ENCODE assay signal across 8 cellular contexts in the genomic region with DNA sequence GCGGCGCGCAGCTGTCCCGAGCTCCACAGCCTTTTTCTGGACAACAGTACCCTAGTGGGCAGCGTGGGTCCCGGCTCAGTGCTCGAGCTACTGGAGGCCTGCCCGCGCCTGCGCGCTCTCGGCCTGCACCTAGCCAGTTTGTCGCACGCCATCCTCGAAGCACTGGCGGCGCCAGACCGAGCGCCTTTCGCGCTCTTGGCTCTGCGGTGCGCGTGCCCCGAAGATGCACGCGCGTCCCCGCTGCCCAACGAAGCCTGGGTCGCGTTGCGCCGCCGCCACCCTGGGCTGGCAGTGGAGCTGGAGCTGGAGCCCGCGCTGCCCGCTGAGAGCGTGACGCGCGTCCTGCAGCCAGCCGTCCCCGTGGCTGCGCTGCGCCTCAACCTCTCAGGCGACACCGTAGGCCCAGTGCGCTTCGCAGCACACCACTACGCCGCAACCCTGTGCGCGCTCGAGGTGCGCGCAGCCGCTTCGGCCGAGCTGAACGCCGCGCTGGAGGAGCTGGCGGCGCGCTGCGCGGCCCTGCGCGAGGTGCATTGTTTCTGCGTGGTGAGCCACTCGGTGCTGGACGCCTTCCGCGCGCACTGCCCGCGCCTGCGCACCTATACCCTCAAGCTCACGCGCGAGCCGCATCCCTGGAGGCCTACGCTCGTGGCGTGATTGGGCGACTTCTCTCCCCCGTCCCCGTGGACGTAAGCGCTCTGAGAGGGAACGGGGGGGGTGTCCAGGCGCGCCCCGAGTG. TPM values are rescaled to one million over a fixed set of nuclear protein-coding genes. Genes with fewer than 3 reads are reported as not detected.
A peak's percentile ranks its signal among the peaks of the same experiment; 100 is the strongest.
DNase-seq lines count a peak whose midpoint lies in the region; ATAC-seq and TF ChIP-seq lines count a peak whose summit lies in the region.

No MANE protein-coding gene starts in this region.

- intact Hi-C loops in gastrocnemius medialis (cut with DNase I; ENCODE audit: low total_unique reads): loop anchor here (2.0 to 5.0 kb wide), 2 partner anchors 84 to 213 kb away; a partner anchor contains a TSS

- H3K27me3 ChIP-seq in CD8-positive, alpha-beta memory T cell (ENCODE audit: insufficient read depth, low read length, poor library complexity, severe bottlenecking): peaks cover 55% of the 10 kb centered on the region
- H3K27me3 ChIP-seq in adipocyte (replicated peaks; ENCODE audit: control insufficient read depth, insufficient read depth, low read length) (peaks cover 5% of the 10 kb centered on the region), gastrocnemius medialis (no peaks in the 10 kb centered on the region)

- no peaks in the 10 kb centered on the region for H3K36me3 ChIP-seq in CD8-positive, alpha-beta memory T cell (ENCODE audit: insufficient read depth, low read length)
- H3K36me3 ChIP-seq in adipocyte (ENCODE audit: control insufficient read depth, insufficient read depth, low read length, severe bottlenecking) (no peaks in the 10 kb centered on the region), gastrocnemius medialis (no peaks in the 10 kb centered on the region)

- TF ChIP-seq POLR2A in gastrocnemius medialis (IDR thresholded peaks at IDR 0.05): peak; percentile 55 to 63

- CTCF ChIA-PET in CD8-positive, alpha-beta memory T cell (lab: Charles Lee): interaction anchor here (0.7 to 17.6 kb wide), 7 partner anchors 10 to 146 kb away, joined by 3 to 205 read pairs (median 5); a partner anchor contains a TSS

- H3K4me3 Mint-ChIP-seq in CD8-positive, alpha-beta memory T cell: peak overlapping the region; percentile 41 to 78 (median 60)

- H3K27ac ChIP-seq in CD8-positive, alpha-beta memory T cell (ENCODE audit: low read depth, low read length): no peak overlapping the region
- H3K27ac ChIP-seq in gastrocnemius medialis: peak overlapping the region; percentile 93 to 100 (median 95)

- peaks cover 56% of the 10 kb centered on the region for H3K4me1 ChIP-seq in CD8-positive, alpha-beta memory T cell (ENCODE audit: insufficient read depth, low read length)
- H3K4me1 ChIP-seq in adipocyte (ENCODE audit: control insufficient read depth, insufficient read depth, low read length) (peaks cover 24% of the 10 kb centered on the region), gastrocnemius medialis (peaks cover 49 to 51% of the 10 kb centered on the region in 2 donors)

- POLR2A ChIA-PET in CD8-positive, alpha-beta memory T cell (lab: Charles Lee): interaction anchor here (0.7 to 2.6 kb wide), 5 partner anchors 11 to 775 kb away, joined by 3 to 9 read pairs (median 3); a partner anchor contains a TSS

- peaks cover 0 to 13% (median 0%) of the 10 kb centered on the region in 3 donors for H3K36me3 Mint-ChIP-seq in CD8-positive, alpha-beta memory T cell

- in situ Hi-C loops in gastrocnemius medialis (cut with MboI; ENCODE audit: low sequenced_read_pairs in 4 of 4): no loop called here

- peaks cover 0 to 1% (median 0%) of the 10 kb centered on the region in 5 donors for H3K9me3 Mint-ChIP-seq in CD8-positive, alpha-beta memory T cell

- peak in 3 of 5 donors; percentile 10 to 54 (median 25) for DNase-seq in CD8-positive, alpha-beta memory T cell
- DNase-seq in NCI-H1694 treated with DMSO at 0.1 percent for 48 hours (lab: John Stamatoyannopoulos, UW): peak; percentile 25
- peak; percentile 54 for DNase-seq in adipocyte (ENCODE audit: low read depth)
- DNase-seq in hypothalamus (lab: John Stamatoyannopoulos, UW): peak in 40 of 51 donors; percentile 20 to 86 (median 58)
- peak in 1 of 2 donors; percentile 78 for DNase-seq in gastrocnemius medialis

- peaks cover 25 to 62% (median 30%) of the 10 kb centered on the region in 3 donors for H3K4me1 Mint-ChIP-seq in CD8-positive, alpha-beta memory T cell

- peaks cover 52 to 54% of the 10 kb centered on the region in 2 donors for H3K27me3 Mint-ChIP-seq in CD8-positive, alpha-beta memory T cell

- peak in 1 of 5 experiments; percentile 19 for TF ChIP-seq CTCF in gastrocnemius medialis (IDR thresholded peaks at IDR 0.05 in 4 of 5, conservative IDR thresholded peaks at IDR 0.05 in 1 of 5)

- H3K9ac ChIP-seq in adipocyte (ENCODE audit: low read length): no peak overlapping the region

- peak; percentile 4 to 14 for ATAC-seq in gastrocnemius medialis
- ATAC-seq in HG03354 (IDR thresholded peaks at IDR 0.05; ENCODE audit: poor library complexity, severe bottlenecking, unreplicated experiment): no peak
- ATAC-seq in HG02763 (IDR thresholded peaks at IDR 0.05; ENCODE audit: unreplicated experiment): no peak
- ATAC-seq in GM21367 (IDR thresholded peaks at IDR 0.05; ENCODE audit: unreplicated experiment): no peak

- H3K9me3 ChIP-seq in CD8-positive, alpha-beta memory T cell (ENCODE audit: low read length): no peaks in the 10 kb centered on the region
- H3K9me3 ChIP-seq in adipocyte (ENCODE audit: control insufficient read depth, low read length) (no peaks in the 10 kb centered on the region), gastrocnemius medialis (no peaks in the 10 kb centered on the region)

- H3K27ac Mint-ChIP-seq in CD8-positive, alpha-beta memory T cell: peak overlapping the region in 1 of 8 donors; percentile 48

- H3K4me3 ChIP-seq in CD8-positive, alpha-beta memory T cell (ENCODE audit: low read length): peak overlapping the region; percentile 32
- peak overlapping the region; percentile 23 for H3K4me3 ChIP-seq in adipocyte (ENCODE audit: low read length)
- H3K4me3 ChIP-seq in gastrocnemius medialis: peak overlapping the region; percentile 52 to 73 (median 65)

RNA-seq across cellular contexts. Expression of a gene that starts 1.2 kb away (rescaled TPM):
- 10 to 100 TPM; 11.6 to 13.3 TPM for total RNA-seq in CD8-positive, alpha-beta memory T cell
- not detected for polyA plus RNA-seq in CD8-positive, alpha-beta memory T cell
- total RNA-seq in gastrocnemius medialis: 100 to 1,000 TPM in 1 of 4 donors, 10 to 100 TPM in 2, 1 to 10 TPM in 1; 9.0 to 111 (median 29.7) TPM

RNA-seq across cellular contexts. Expression of a gene that starts 3.6 kb away (rescaled TPM):
- 10 to 100 TPM; 10.5 to 14.3 TPM for total RNA-seq in CD8-positive, alpha-beta memory T cell
- polyA plus RNA-seq in CD8-positive, alpha-beta memory T cell: 11.6 TPM
- 10 to 100 TPM in 3 of 4 donors, 1 to 10 TPM in 1; 7.0 to 16.3 (median 14.3) TPM for total RNA-seq in gastrocnemius medialis

RNA-seq across cellular contexts. Expression of a gene that starts 3.6 kb away (rescaled TPM):
- total RNA-seq in CD8-positive, alpha-beta memory T cell: 10 to 100 TPM; 23.8 to 28.7 TPM
- polyA plus RNA-seq in CD8-positive, alpha-beta memory T cell: 141 TPM
- 10 to 100 TPM in 2 of 4 donors, 1 to 10 TPM in 2; 8.8 to 15.3 (median 10.1) TPM for total RNA-seq in gastrocnemius medialis

RNA-seq across cellular contexts. Expression of a gene that starts 7.0 kb away (rescaled TPM):
- total RNA-seq in CD8-positive, alpha-beta memory T cell: 1 to 10 TPM; 2.1 to 2.3 TPM
- 0.91 TPM for polyA plus RNA-seq in CD8-positive, alpha-beta memory T cell
- 100 to 1,000 TPM in 3 of 4 donors, 10 to 100 TPM in 1; 77.5 to 231 (median 173) TPM for total RNA-seq in gastrocnemius medialis

RNA-seq across cellular contexts. Expression of a gene that starts 12.5 kb away (rescaled TPM):
- total RNA-seq in CD8-positive, alpha-beta memory T cell: 1 to 10 TPM; 2.4 to 2.7 TPM
- polyA plus RNA-seq in CD8-positive, alpha-beta memory T cell: 5.0 TPM
- total RNA-seq in gastrocnemius medialis: 1 to 10 TPM; 1.5 to 3.1 (median 2.6) TPM

Comparison
In these comparisons a context has a peak if more than half of its experiments do, and no peak if none do; other contexts are left out.
1. ATAC-seq: peak in gastrocnemius medialis (2 of 2); none in HG03354 (single experiment), HG02763 (single experiment) and GM21367 (single experiment).
2. Peak in every context shown above with its lines, with median percentiles within 50 percentile points of each other: H3K4me3 ChIP-seq.